ENCODE assay signal across 24 cellular contexts in genomic region chr11:127339376-127339775, GRCh38.
DNase-seq lines count a peak whose midpoint lies in the region; ATAC-seq and TF ChIP-seq lines count a peak whose summit lies in the region.
"Had no signal": no experiment of that assay in that cellular context is flagged by ENCODE, and none has a peak within 500 bp of the region (broad histone marks: within the 10 kb centered on the region; RNA-seq: fewer than 3 reads in every experiment).

No MANE protein-coding gene starts in this region.

- BruUV-seq in Caco-2 (replicated peaks; lab: Mats Ljungman, UMichigan): no TSS peak

- H3K27me3 ChIP-seq in GM23338 (ENCODE audit: insufficient read depth): no peaks in the 10 kb centered on the region
- no peaks in the 10 kb centered on the region for H3K27me3 ChIP-seq in iPS-20b (ENCODE audit: insufficient read depth, low read length)
- H3K27me3 ChIP-seq in neural cell (ENCODE audit: insufficient read depth, low read depth, low read length): no peaks in the 10 kb centered on the region
- H3K27me3 ChIP-seq in spleen (replicated peaks in 1 of 7): no peaks in the 10 kb centered on the region
- H3K27me3 ChIP-seq in Caco-2 (replicated peaks; ENCODE audit: control insufficient read depth, insufficient read depth, low read length): no peaks in the 10 kb centered on the region
- H3K27me3 ChIP-seq: BLaER1 treated with 17β-estradiol and CSF1 and Interleukin-3, amounts not matched to agents 10 nM and 100 nM had no signal

- H3K4me2 ChIP-seq in GM23338 (0 out of 2 replicates have a peak overlapping the region, but pooled peaks have one; percentile 33), neural cell (ENCODE audit: low read length) (no peak overlapping the region)
- H3K4me2 ChIP-seq: A549 had no signal

- H3K27me3 Mint-ChIP-seq in GM23338 (ENCODE audit: insufficient read depth, low read depth, poor library complexity): no peaks in the 10 kb centered on the region
- H3K27me3 Mint-ChIP-seq in WTC11 (ENCODE audit: low read depth): no peaks in the 10 kb centered on the region
- peaks cover 11% of the 10 kb centered on the region for H3K27me3 Mint-ChIP-seq in Caco-2 (ENCODE audit: insufficient read depth, unreplicated experiment)
- H3K27me3 Mint-ChIP-seq: B cell; CD4-positive, alpha-beta T cell had no signal

- H3K4me3 Mint-ChIP-seq in GM23338 (no peak overlapping the region), WTC11 (no peak overlapping the region), Caco-2 (ENCODE audit: unreplicated experiment) (no peak overlapping the region)
- H3K4me3 Mint-ChIP-seq: B cell; CD4-positive, alpha-beta T cell; CD8-positive, alpha-beta T cell had no signal

- TF ChIP-seq POLR2A in spleen (IDR thresholded peaks at IDR 0.05): no peak

- no peak for TF ChIP-seq EP300 in neural cell (conservative IDR thresholded peaks at IDR 0.05; ENCODE audit: poor library complexity, severe bottlenecking)

- H3K36me3 ChIP-seq in GM23338 (ENCODE audit: insufficient read depth): no peaks in the 10 kb centered on the region
- no peaks in the 10 kb centered on the region for H3K36me3 ChIP-seq in iPS-20b (ENCODE audit: insufficient read depth, low read depth, low read length)
- no peaks in the 10 kb centered on the region for H3K36me3 ChIP-seq in neural cell (ENCODE audit: insufficient read depth, low read length)
- H3K36me3 ChIP-seq in spleen: no peaks in the 10 kb centered on the region
- H3K36me3 ChIP-seq in Caco-2 (ENCODE audit: control insufficient read depth, insufficient read depth, low read length): no peaks in the 10 kb centered on the region
- H3K36me3 ChIP-seq: BLaER1 treated with 17β-estradiol and CSF1 and Interleukin-3, amounts not matched to agents 10 nM and 100 nM had no signal

- CTCF ChIA-PET in WTC11 (lab: Charles Lee) (no interaction called here), Caco-2 (lab: Charles Lee) (no interaction called here)

- H3K79me2 ChIP-seq in GM23338 (replicated peaks; ENCODE audit: insufficient read depth) (no peaks in the 10 kb centered on the region), neural cell (replicated peaks; ENCODE audit: insufficient read depth, low read length) (no peaks in the 10 kb centered on the region)

- H3K36me3 Mint-ChIP-seq in GM23338 (ENCODE audit: low read depth): peaks cover 3% of the 10 kb centered on the region; the same call in 1 of the 3 replicates
- peaks cover 17% of the 10 kb centered on the region for H3K36me3 Mint-ChIP-seq in WTC11
- no peaks in the 10 kb centered on the region for H3K36me3 Mint-ChIP-seq in Caco-2 (ENCODE audit: insufficient read depth, unreplicated experiment)
- H3K36me3 Mint-ChIP-seq: CD8-positive, alpha-beta T cell had no signal

- H3K27ac ChIP-seq in GM23338 (ENCODE audit: low read depth) (peak overlapping the region; percentile 70), iPS-20b (ENCODE audit: low read length) (no peak overlapping the region), neural cell (ENCODE audit: low read length) (peak overlapping the region; percentile 56), spleen (no peak overlapping the region)
- H3K27ac ChIP-seq: 22Rv1; A549; BLaER1 treated with 17β-estradiol and CSF1 and Interleukin-3, amounts not matched to agents 10 nM and 100 nM; C4-2B had no signal

- no peak overlapping the region for H2AFZ ChIP-seq in GM23338
- H2AFZ ChIP-seq in neural cell (ENCODE audit: low read depth, low read length): no peak overlapping the region

- H3K4me3 ChIP-seq in GM23338 (no peak overlapping the region), iPS-20b (ENCODE audit: low read length) (peak overlapping the region; percentile 34; the same call in 1 of the 2 replicates), neural cell (ENCODE audit: low read length) (peak overlapping the region; percentile 9), spleen (no peak overlapping the region), Caco-2 (ENCODE audit: low read depth, low read length) (no peak overlapping the region)
- H3K4me3 ChIP-seq: A549; BLaER1 treated with 17β-estradiol and CSF1 and Interleukin-3, amounts not matched to agents 10 nM and 100 nM; GM12878 had no signal

- 0 out of 2 replicates have a peak overlapping the region, but pooled peaks have one; percentile 2 for H3K9ac ChIP-seq in iPS-20b (ENCODE audit: low read depth, low read length)
- no peak overlapping the region for H3K9ac ChIP-seq in neural cell (ENCODE audit: low read length)
- H3K9ac ChIP-seq: BLaER1 treated with 17β-estradiol and CSF1 and Interleukin-3, amounts not matched to agents 10 nM and 100 nM had no signal

- H3F3A ChIP-seq in GM23338 (replicated peaks; ENCODE audit: low read depth): no peaks in the 10 kb centered on the region
- no peaks in the 10 kb centered on the region for H3F3A ChIP-seq in neural cell (ENCODE audit: insufficient read depth, low read length, poor library complexity, severe bottlenecking)

- H4K20me1 ChIP-seq in GM23338 (replicated peaks; ENCODE audit: insufficient read depth) (no peaks in the 10 kb centered on the region), neural cell (ENCODE audit: insufficient read depth) (no peaks in the 10 kb centered on the region)
- H4K20me1 ChIP-seq: BLaER1 treated with 17β-estradiol and CSF1 and Interleukin-3, amounts not matched to agents 10 nM and 100 nM had no signal

- intact Hi-C loops in spleen (cut with DNase I; ENCODE audit: low total_unique reads) (no loop called here), Caco-2 (cut with micrococcal nuclease; ENCODE audit: unreplicated experiment) (no loop called here)

- TF ChIP-seq RAD21 in neural cell (conservative IDR thresholded peaks at IDR 0.05): no peak

- TF ChIP-seq CTCF in GM23338 (conservative IDR thresholded peaks at IDR 0.05; ENCODE audit: low read depth in 2 of 2) (no peak), WTC11 (IDR thresholded peaks at IDR 0.05) (no peak), neural cell (IDR thresholded peaks at IDR 0.05; ENCODE audit: poor library complexity, severe bottlenecking) (no peak), spleen (IDR thresholded peaks at IDR 0.05 in 8 of 11, conservative IDR thresholded peaks at IDR 0.05 in 3 of 11) (no peak), Caco-2 (IDR thresholded peaks at IDR 0.05; ENCODE audit: insufficient read depth in 1 of 2, low read depth in 1 of 2, low read length in 1 of 2, severe bottlenecking in 1 of 2, unreplicated experiment in 1 of 2) (no peak)

- H3K4me1 Mint-ChIP-seq in GM23338 (peaks cover 18% of the 10 kb centered on the region), WTC11 (peaks cover 34% of the 10 kb centered on the region), Caco-2 (ENCODE audit: low read depth, unreplicated experiment) (no peaks in the 10 kb centered on the region)
- H3K4me1 Mint-ChIP-seq: B cell had no signal

- H3K9me3 ChIP-seq in iPS-20b (ENCODE audit: insufficient read depth, low read depth, low read length): no peaks in the 10 kb centered on the region
- no peaks in the 10 kb centered on the region for H3K9me3 ChIP-seq in neural cell (ENCODE audit: low read length)
- peaks cover 0 to 2% (median 0%) of the 10 kb centered on the region in 8 donors for H3K9me3 ChIP-seq in spleen
- 0 out of 2 replicates have a peak, but pooled peaks cover 3% of the 10 kb centered on the region for H3K9me3 ChIP-seq in Caco-2
- H3K9me3 ChIP-seq: A549 had no signal

- POLR2A ChIA-PET in WTC11 (lab: Charles Lee): no interaction called here
- POLR2A ChIA-PET in Caco-2 (lab: Charles Lee): no interaction called here

- 86 to 100% (median 94%) methylated on average over 1 of the region's 1 CpG for WGBS in spleen, 5 donors

- peaks cover 3% of the 10 kb centered on the region; the same call in 1 of the 2 replicates for H3K9me2 ChIP-seq in GM23338 (ENCODE audit: insufficient read depth)
- H3K9me2 ChIP-seq in neural cell (ENCODE audit: insufficient read depth, low read length): no peaks in the 10 kb centered on the region

- H3K27ac Mint-ChIP-seq in GM23338 (no peak overlapping the region), WTC11 (peak overlapping the region; percentile 95), Caco-2 (ENCODE audit: unreplicated experiment) (no peak overlapping the region)
- H3K27ac Mint-ChIP-seq: B cell; CD4-positive, alpha-beta T cell; CD8-positive, alpha-beta T cell had no signal

- DNase-seq in GM23338 (ENCODE audit: low spot score): no peak
- DNase-seq in WTC11 (ENCODE audit: low spot score): no peak
- DNase-seq in NCI-H748 treated with DMSO at 0.1 percent for 48 hours (lab: John Stamatoyannopoulos, UW): no peak
- no peak for DNase-seq in LoVo (ENCODE audit: low spot score)
- no peak for DNase-seq in spleen
- DNase-seq in Caco-2: no peak
- DNase-seq: AML-193; CD4-positive, alpha-beta T cell; CD8-positive, alpha-beta T cell; DMS 273 treated with DMSO at 0.1 percent for 48 hours; DMS153; DMS53; DMS79; DND-41; EL; GDM1 had no signal

- peaks cover 23% of the 10 kb centered on the region for H3K4me1 ChIP-seq in GM23338 (ENCODE audit: insufficient read depth)
- H3K4me1 ChIP-seq in iPS-20b (ENCODE audit: insufficient read depth, low read length): peaks cover 13% of the 10 kb centered on the region; the same call in 1 of the 2 replicates
- no peaks in the 10 kb centered on the region for H3K4me1 ChIP-seq in spleen
- H3K4me1 ChIP-seq in Caco-2: no peaks in the 10 kb centered on the region
- H3K4me1 ChIP-seq: A549 had no signal

- H3K9me3 Mint-ChIP-seq in GM23338 (peaks cover 2% of the 10 kb centered on the region; the same call in 2 of the 3 replicates), WTC11 (peaks cover 32% of the 10 kb centered on the region), Caco-2 (ENCODE audit: unreplicated experiment) (peaks cover 9% of the 10 kb centered on the region)
- H3K9me3 Mint-ChIP-seq: CD4-positive, alpha-beta T cell; CD8-positive, alpha-beta T cell had no signal

- no peak for ATAC-seq in GM23338
- no peak for ATAC-seq in WTC11
- ATAC-seq: A549; CD8-positive, alpha-beta T cell; GM12878 had no signal

TF ChIP-seq in GM23338, 12 proteins besides CTCF, POLR2A, EP300 and RAD21 (continues in another document):
- no peak for TF ChIP-seq ZNF114 (CRISPR knock-in tag; IDR thresholded peaks at IDR 0.05)
- TF ChIP-seq CREB1 (CRISPR knock-in tag; IDR thresholded peaks at IDR 0.05; ENCODE audit: low read depth): no peak
- no peak for TF ChIP-seq EZH2phosphoT487 (IDR thresholded peaks at IDR 0.05; ENCODE audit: unreplicated experiment)
- TF ChIP-seq JUNB (IDR thresholded peaks at IDR 0.05; ENCODE audit: unreplicated experiment): no peak

TF ChIP-seq in WTC11, 78 proteins besides CTCF, POLR2A, EP300 and RAD21 (continues in another document):
- TF ChIP-seq RORB (CRISPR knock-in tag; IDR thresholded peaks at IDR 0.05) (no peak), ZBTB21 (CRISPR knock-in tag; IDR thresholded peaks at IDR 0.05; ENCODE audit: borderline replicate concordance) (no peak), TEAD1 (CRISPR knock-in tag; IDR thresholded peaks at IDR 0.05) (no peak), OVOL2 (CRISPR knock-in tag; IDR thresholded peaks at IDR 0.05; ENCODE audit: borderline replicate concordance) (no peak), SP1 (CRISPR knock-in tag; conservative IDR thresholded peaks at IDR 0.05) (no peak)

TF ChIP-seq in neural cell, 6 proteins besides CTCF, POLR2A, EP300 and RAD21 (continues in another document):
- TF ChIP-seq MXI1 (conservative IDR thresholded peaks at IDR 0.05; ENCODE audit: poor library complexity, severe bottlenecking) (no peak), EZH2 (IDR thresholded peaks at IDR 0.05; ENCODE audit: borderline replicate concordance, insufficient read depth, low read length, poor library complexity, severe bottlenecking) (no peak)

Comparison
In these comparisons a context has a peak if more than half of its experiments do, and no peak if none do; other contexts are left out.
1. H3K27ac ChIP-seq: peak in GM23338 (single experiment) and neural cell (single experiment); none in iPS-20b (single experiment) and spleen (0 of 8).
2. H3K4me3 ChIP-seq: peak in iPS-20b (single experiment) and neural cell (single experiment); none in GM23338 (single experiment), spleen (0 of 8) and Caco-2 (single experiment).